ENCODE assay signal across 18 cellular contexts in genomic region chr13:98239156-98240076, GRCh38.
DNase-seq lines count a peak whose midpoint lies in the region; ATAC-seq and TF ChIP-seq lines count a peak whose summit lies in the region.
"Had no signal": no experiment of that assay in that cellular context is flagged by ENCODE, and none has a peak within 500 bp of the region (broad histone marks: within the 10 kb centered on the region; RNA-seq: fewer than 3 reads in every experiment).

No MANE protein-coding gene starts in this region.

- 81 to 88% (median 85%) methylated on average over 13 to 14 of the region's 14 CpGs for WGBS in stomach, 5 donors

- TF ChIP-seq EP300 in stomach (IDR thresholded peaks at IDR 0.05), result no peak

- no TSS peak for BruUV-seq in A673 (replicated peaks; lab: Mats Ljungman, UMichigan)

- H3K9me3 ChIP-seq in A673 (ENCODE audit: low read depth, low read length, poor library complexity, severe bottlenecking), result no peaks in the 10 kb centered on the region
- no peaks in the 10 kb centered on the region for H3K9me3 ChIP-seq in stomach
- H3K9me3 ChIP-seq: upper lobe of right lung had no signal

- H3K27me3 ChIP-seq in A673 (replicated peaks; ENCODE audit: insufficient read depth, low read depth, low read length, poor library complexity) (no peaks in the 10 kb centered on the region), stomach (no peaks in the 10 kb centered on the region)
- H3K27me3 ChIP-seq: upper lobe of right lung had no signal

- no peak overlapping the region for H3K4me3 ChIP-seq in A673 (ENCODE audit: low read depth, low read length, poor library complexity, severe bottlenecking)
- H3K4me3 ChIP-seq in stomach, result no peak overlapping the region
- H3K4me3 ChIP-seq: lung, upper lobe of right lung had no signal

- no peak for ATAC-seq in HG03439 (IDR thresholded peaks at IDR 0.05; ENCODE audit: unreplicated experiment)
- ATAC-seq: natural killer cell treated with Interleukin-12 subunit alpha and Interleukin-12 subunit beta and Interleukin-15 and Interleukin-18, amount 100 ng/mL, for 72 hours; upper lobe of right lung had no signal

- TF ChIP-seq POLR2A in stomach (IDR thresholded peaks at IDR 0.05), result no peak

- H3K36me3 ChIP-seq in A673 (ENCODE audit: insufficient read depth, low read length, poor library complexity, severe bottlenecking) (no peaks in the 10 kb centered on the region), stomach (no peaks in the 10 kb centered on the region)
- H3K36me3 ChIP-seq: upper lobe of right lung had no signal

- DNase-seq in COLO668 (lab: John Stamatoyannopoulos, UW; ENCODE audit: unreplicated experiment), result peak; percentile 89
- peak; percentile 88 for DNase-seq in NCI-H1092 treated with DMSO at 0.1 percent for 48 hours (lab: John Stamatoyannopoulos, UW)
- peak; percentile 97 for DNase-seq in NCI-H69 (lab: John Stamatoyannopoulos, UW)
- DNase-seq in kidney tubule cell (ENCODE audit: low spot score), result peak; percentile 49
- no peak for DNase-seq in substantia nigra (lab: John Stamatoyannopoulos, UW)
- DNase-seq in A673 (ENCODE audit: low spot score), result no peak
- no peak for DNase-seq in stomach
- DNase-seq: activated CD4-positive, alpha-beta T cell treated with anti-CD3 and anti-CD28 coated beads for 1 hour; AML-193; effector CD4-positive, alpha-beta T cell; GOT3; NCI-H1048; stimulated activated CD4-positive, alpha-beta T cell treated with anti-CD3 and anti-CD28 coated beads, Interleukin-4, amount 100 ng/mL, for 4 hours; T-helper 2 cell; upper lobe of right lung had no signal

- intact Hi-C loops in A673 (cut with micrococcal nuclease; ENCODE audit: unreplicated experiment) (no loop called here), stomach (cut with DNase I; ENCODE audit: low total_unique reads) (no loop called here)

- POLR2A ChIA-PET in A673 (lab: Charles Lee; ENCODE audit: low non-redundant PET), result no interaction called here

- TF ChIP-seq CTCF in A673 (conservative IDR thresholded peaks at IDR 0.05; ENCODE audit: low read depth, low read length) (no peak), stomach (IDR thresholded peaks at IDR 0.05) (no peak)

- CTCF ChIA-PET in A673 (lab: Charles Lee), result no interaction called here

- H3K27ac ChIP-seq in substantia nigra (ENCODE audit: low read depth, low read length, poor library complexity, severe bottlenecking) (no peak overlapping the region), A673 (ENCODE audit: low read depth, low read length, poor library complexity, severe bottlenecking) (no peak overlapping the region), stomach (no peak overlapping the region)
- H3K27ac ChIP-seq: upper lobe of right lung had no signal

- H3K4me1 ChIP-seq in A673 (ENCODE audit: insufficient read depth, low read length, poor library complexity, severe bottlenecking) (peaks cover 22% of the 10 kb centered on the region), stomach (peaks cover 0 to 5% (median 1%) of the 10 kb centered on the region in 4 donors)
- H3K4me1 ChIP-seq: upper lobe of right lung had no signal

Comparison
In these comparisons a context has a peak if more than half of its experiments do, and no peak if none do; other contexts are left out.
1. DNase-seq: peak in COLO668 (single experiment), NCI-H1092 treated with DMSO at 0.1 percent for 48 hours (single experiment), NCI-H69 (single experiment) and kidney tubule cell (single experiment); none in substantia nigra (0 of 49), A673 (single experiment) and stomach (single experiment).